Comparison of ENCODE assay signal across 22 cellular contexts in genomic region chr3:134677987-134678308, GRCh38. TPM values are rescaled to one million over a fixed set of nuclear protein-coding genes. Genes with fewer than 3 reads are reported as not detected.
A peak's percentile ranks its signal among the peaks of the same experiment; 100 is the strongest.
DNase-seq lines count a peak whose midpoint lies in the region; ATAC-seq and TF ChIP-seq lines count a peak whose summit lies in the region.
"Had no signal": no experiment of that assay in that cellular context is flagged by ENCODE, and none has a peak within 500 bp of the region (broad histone marks: within the 10 kb centered on the region; RNA-seq: fewer than 3 reads in every experiment).

No MANE protein-coding gene starts in this region.

- no peaks in the 10 kb centered on the region for H3K4me1 ChIP-seq in upper lobe of right lung
- H3K4me1 ChIP-seq: BE2C had no signal

- no peaks in the 10 kb centered on the region for H3K27me3 ChIP-seq in upper lobe of right lung
- H3K27me3 ChIP-seq: BE2C had no signal

- TF ChIP-seq CTCF in upper lobe of right lung (IDR thresholded peaks at IDR 0.05): no peak
- TF ChIP-seq CTCF in GM20000 (IDR thresholded peaks at IDR 0.05; ENCODE audit: extremely low read depth, missing control alignments): no peak

- intact Hi-C loops in Right ventricle myocardium inferior (cut with DNase I): loop anchor here (5.0 kb wide), 1 partner anchor 74 kb away; no protein-coding TSS in a partner anchor
- intact Hi-C loops in left cardiac atrium (cut with DNase I): no loop called here
- intact Hi-C loops in left ventricle myocardium superior (cut with micrococcal nuclease): no loop called here
- intact Hi-C loops in upper lobe of right lung (cut with DNase I): no loop called here

- TF ChIP-seq POLR2A in GM18505 (IDR thresholded peaks at IDR 0.05; ENCODE audit: borderline replicate concordance, extremely low read depth, insufficient read depth, insufficient read length): no peak

- ATAC-seq in Right ventricle myocardium inferior (peak; percentile 29), left cardiac atrium (no peak), left ventricle myocardium superior (peak; percentile 58), upper lobe of right lung (peak; percentile 9), GM18505 (IDR thresholded peaks at IDR 0.05; ENCODE audit: unreplicated experiment) (no peak)

- H3K4me3 ChIP-seq in upper lobe of right lung: no peak overlapping the region
- H3K4me3 ChIP-seq: GM23338, SK-N-MC had no signal

- no peaks in the 10 kb centered on the region for H3K9me3 ChIP-seq in upper lobe of right lung

- DNase-seq in Right ventricle myocardium inferior (ENCODE audit: missing footprints): no peak
- no peak for DNase-seq in left cardiac atrium
- DNase-seq in NCI-H146 (lab: John Stamatoyannopoulos, UW): peak; percentile 70
- no peak for DNase-seq in left ventricle myocardium superior
- no peak for DNase-seq in upper lobe of right lung
- no peak for DNase-seq in GM20000 (ENCODE audit: low spot score)
- DNase-seq in NCI-H128 (lab: John Stamatoyannopoulos, UW; ENCODE audit: unreplicated experiment): no peak
- DNase-seq: BE2C; CD8-positive, alpha-beta memory T cell; NCI-H1436 treated with DMSO at 0.1 percent for 48 hours; NCI-H2029; NCI-H526 treated with DMSO at 0.1 percent for 48 hours; SIG-M5 had no signal

- H3K36me3 ChIP-seq in upper lobe of right lung: no peaks in the 10 kb centered on the region
- H3K36me3 ChIP-seq: BE2C had no signal

- no peak overlapping the region for H3K27ac ChIP-seq in upper lobe of right lung
- H3K27ac ChIP-seq: 22Rv1, KMS-11, RWPE1, SK-N-MC had no signal

RNA-seq across cellular contexts. Expression of gene KY, which starts 27.1 kb away (rescaled TPM):
- total RNA-seq in Right ventricle myocardium inferior (16.7 TPM), left cardiac atrium (under 1 TPM in 1 of 2 donors, not detected in 1; 0.21 TPM), left ventricle myocardium superior (20.6 TPM), upper lobe of right lung (0.29 TPM)
- total RNA-seq: Calu3; CD8-positive, alpha-beta memory T cell; GM23338; H9; NCI-H460 had no signal

Comparison
In these comparisons a context has a peak if more than half of its experiments do, and no peak if none do; other contexts are left out.
1. ATAC-seq: peak in Right ventricle myocardium inferior (single experiment), left ventricle myocardium superior (single experiment) and upper lobe of right lung (single experiment); none in left cardiac atrium (0 of 2) and GM18505 (single experiment).
2. RNA of gene KY, which starts 27.1 kb away (total RNA-seq): 20.6 TPM in left ventricle myocardium superior (single experiment) and 16.7 TPM in Right ventricle myocardium inferior (single experiment); 0.29 TPM in upper lobe of right lung (single experiment) and 0.21 TPM in left cardiac atrium; every median in the first group is over 10 times any median in the second.